16 cellular contexts compared by ENCODE assay signal in genomic region chr10:22854935-22855421, GRCh38.
DNase-seq lines count a peak whose midpoint lies in the region; ATAC-seq, FAIRE-seq and TF ChIP-seq lines count a peak whose summit lies in the region.
"Had no signal": no experiment of that assay in that cellular context is flagged by ENCODE, and none has a peak within 500 bp of the region (broad histone marks: within the 10 kb centered on the region; RNA-seq: fewer than 3 reads in every experiment).

No MANE protein-coding gene starts in this region.

- no peak for TF ChIP-seq POLR2A in GM12878 (IDR thresholded peaks at IDR 0.05; ENCODE audit: low read depth, low read length)

- H3K4me3 ChIP-seq in Loucy (ENCODE audit: low read length, poor library complexity, severe bottlenecking): no peak overlapping the region
- no peak overlapping the region for H3K4me3 ChIP-seq in GM12878
- H3K4me3 ChIP-seq in right cardiac atrium (ENCODE audit: low read length): no peak overlapping the region
- H3K4me3 ChIP-seq in MM.1S (ENCODE audit: low read length): no peak overlapping the region

- peak; percentile 41; the same call in 1 of the 2 replicates for TF ChIP-seq CTCF in Loucy (conservative IDR thresholded peaks at IDR 0.05; ENCODE audit: low read length)
- no peak; a peak in 1 of 6 replicates for TF ChIP-seq CTCF in GM12878 (IDR thresholded peaks at IDR 0.05 in 2 of 3, conservative IDR thresholded peaks at IDR 0.05 in 1 of 3; ENCODE audit: control insufficient read depth in 2 of 3, extremely low read depth in 1 of 3, insufficient read depth in 1 of 3, low read depth in 3 of 3, low read length in 3 of 3)
- no peak for TF ChIP-seq CTCF in MM.1S (IDR thresholded peaks at IDR 0.05; ENCODE audit: low read length)

- H3K9ac ChIP-seq in Loucy (ENCODE audit: low read depth, low read length, poor library complexity, severe bottlenecking): no peak overlapping the region
- no peak overlapping the region for H3K9ac ChIP-seq in GM12878 (ENCODE audit: control insufficient read depth, insufficient read depth, low read length)
- no peak overlapping the region for H3K9ac ChIP-seq in MM.1S (ENCODE audit: low read length)
- H3K9ac ChIP-seq: KMS-11 had no signal

- POLR2A ChIA-PET in GM12878 (lab: Charles Lee): no interaction called here

- H3F3A ChIP-seq in Loucy (ENCODE audit: low read depth): no peaks in the 10 kb centered on the region
- no peaks in the 10 kb centered on the region for H3F3A ChIP-seq in MM.1S (ENCODE audit: insufficient read depth, low read length)

- H3K4me2 ChIP-seq in Loucy (ENCODE audit: low read depth, low read length, poor library complexity, severe bottlenecking): peak overlapping the region; percentile 48
- H3K4me2 ChIP-seq in GM12878 (ENCODE audit: control insufficient read depth, insufficient read depth): no peak overlapping the region
- no peak overlapping the region for H3K4me2 ChIP-seq in MM.1S (ENCODE audit: low read depth, low read length)
- H3K4me2 ChIP-seq: KMS-11 had no signal

- H3K4me1 ChIP-seq in Loucy (ENCODE audit: insufficient read depth, low read length, poor library complexity, severe bottlenecking): peaks cover 37% of the 10 kb centered on the region
- no peaks in the 10 kb centered on the region for H3K4me1 ChIP-seq in GM12878 (ENCODE audit: control insufficient read depth, insufficient read depth, low read length)
- peaks cover 6% of the 10 kb centered on the region for H3K4me1 ChIP-seq in right cardiac atrium (ENCODE audit: control insufficient read depth, insufficient read depth, low read length)
- no peaks in the 10 kb centered on the region for H3K4me1 ChIP-seq in MM.1S (ENCODE audit: low read length)

- SMC1A ChIA-PET in GM12878 (lab: Charles Lee; ENCODE audit: uncharacterized antibody, unreplicated experiment): interaction anchor here (1.0 kb wide), 1 partner anchor 304 kb away, joined by 3 read pairs; no protein-coding TSS in a partner anchor

- RAD21 ChIA-PET in GM12878 (lab: Charles Lee; ENCODE audit: unreplicated experiment): interaction anchor here (0.9 kb wide), 1 partner anchor 254 kb away, joined by 3 read pairs; no protein-coding TSS in a partner anchor

- no peaks in the 10 kb centered on the region for H3K9me2 ChIP-seq in Loucy (replicated peaks; ENCODE audit: low read depth, low read length)
- H3K9me2 ChIP-seq in MM.1S (replicated peaks; ENCODE audit: insufficient read depth, low read length): no peaks in the 10 kb centered on the region

- H4K20me1 ChIP-seq in Loucy (ENCODE audit: insufficient read depth, low read length, poor library complexity, severe bottlenecking): no peaks in the 10 kb centered on the region
- H4K20me1 ChIP-seq in GM12878 (ENCODE audit: control insufficient read depth, insufficient read depth): no peaks in the 10 kb centered on the region
- H4K20me1 ChIP-seq in MM.1S (ENCODE audit: insufficient read depth, low read length): no peaks in the 10 kb centered on the region

- H3K79me2 ChIP-seq in Loucy (ENCODE audit: insufficient read depth, low read length) (no peaks in the 10 kb centered on the region), GM12878 (ENCODE audit: control insufficient read depth, insufficient read depth, low read length) (no peaks in the 10 kb centered on the region), MM.1S (ENCODE audit: low read length) (no peaks in the 10 kb centered on the region)

- TF ChIP-seq EP300 in GM12878 (IDR thresholded peaks at IDR 0.05; ENCODE audit: borderline replicate concordance in 1 of 2, control insufficient read depth in 1 of 2, low read depth in 2 of 2, low read length in 2 of 2): no peak

- intact Hi-C loops in GM12878 (cut with micrococcal nuclease; ENCODE audit: unreplicated experiment) (no loop called here), right cardiac atrium (cut with DNase I) (no loop called here)

- no peak for FAIRE-seq in GM12878 (lab: Jason Lieb, UNC)
- FAIRE-seq: H54 had no signal

- CTCF ChIA-PET in GM12878 (lab: Yijun Ruan, JAX): no interaction called here

- peak overlapping the region; percentile 24; the same call in 1 of the 2 replicates for H2AFZ ChIP-seq in Loucy (ENCODE audit: low read length)
- H2AFZ ChIP-seq in GM12878 (ENCODE audit: control insufficient read depth, low read depth, low read length): no peak overlapping the region
- no peak overlapping the region for H2AFZ ChIP-seq in MM.1S (ENCODE audit: low read length)

- peak; percentile 30; the same call in 1 of the 2 replicates for TF ChIP-seq RAD21 in GM12878 (IDR thresholded peaks at IDR 0.05; ENCODE audit: insufficient read depth, low read depth, low read length)

- in situ Hi-C loops in GM12878 (cut with MboI): no loop called here

- 37% methylated on average over 4 of the region's 4 CpGs for WGBS in GM12878 (ENCODE audit: insufficient coverage, insufficient replicate concordance, low lambda C conversion rate, missing lambda C conversion rate)
- 24% methylated on average over 4 of the region's 4 CpGs for WGBS in right cardiac atrium

- BruUV-seq in GM12878 (replicated peaks; lab: Mats Ljungman, UMichigan): no TSS peak

- H3K9me3 ChIP-seq in Loucy (ENCODE audit: insufficient read depth, low read depth, low read length): no peaks in the 10 kb centered on the region
- H3K9me3 ChIP-seq in GM12878 (replicated peaks; ENCODE audit: control insufficient read depth, insufficient read depth, low read length): no peaks in the 10 kb centered on the region
- H3K9me3 ChIP-seq in right cardiac atrium (ENCODE audit: control insufficient read depth, low read length): no peaks in the 10 kb centered on the region
- H3K9me3 ChIP-seq in MM.1S (replicated peaks; ENCODE audit: insufficient read depth, low read length): no peaks in the 10 kb centered on the region

- no peak overlapping the region for H3K27ac ChIP-seq in GM12878 (ENCODE audit: control insufficient read depth, insufficient read depth)
- peak overlapping the region; percentile 95 for H3K27ac ChIP-seq in right cardiac atrium (ENCODE audit: low read length)
- no peak overlapping the region for H3K27ac ChIP-seq in MM.1S (ENCODE audit: low read length)
- H3K27ac ChIP-seq: KMS-11 had no signal

- H3K36me3 ChIP-seq in Loucy (ENCODE audit: insufficient read depth, low read length): no peaks in the 10 kb centered on the region
- H3K36me3 ChIP-seq in GM12878 (ENCODE audit: control insufficient read depth in 2 of 2, insufficient read depth in 2 of 2, low read length in 1 of 2): no peaks in the 10 kb centered on the region
- no peaks in the 10 kb centered on the region for H3K36me3 ChIP-seq in MM.1S (replicated peaks; ENCODE audit: insufficient read depth, low read length)

- H3K27me3 ChIP-seq in Loucy (ENCODE audit: insufficient read depth, low read length, poor library complexity, severe bottlenecking) (no peaks in the 10 kb centered on the region), GM12878 (replicated peaks in 1 of 2; ENCODE audit: control insufficient read depth in 2 of 2, insufficient read depth in 2 of 2, low read length in 1 of 2) (no peaks in the 10 kb centered on the region), right cardiac atrium (ENCODE audit: control insufficient read depth, insufficient read depth) (no peaks in the 10 kb centered on the region), MM.1S (replicated peaks; ENCODE audit: insufficient read depth, low read length) (no peaks in the 10 kb centered on the region)

- DNase-seq in A172 (ENCODE audit: low spot score): peak; percentile 54
- no peak for DNase-seq in GM12878 (ENCODE audit: low read depth, low spot score)
- DNase-seq in right cardiac atrium: no peak
- DNase-seq in stimulated activated CD4-positive, alpha-beta T cell treated with anti-CD3 and anti-CD28 coated beads, Interleukin-15, amount 100 ng/mL, for 24 hours: no peak
- no peak for DNase-seq in HK-2 (ENCODE audit: unreplicated experiment)
- no peak for DNase-seq in MM.1S
- no peak for DNase-seq in RKO (ENCODE audit: low spot score)
- DNase-seq: activated naive CD8-positive, alpha-beta T cell treated with anti-CD3 and anti-CD28 coated beads for 36 hours; mesendoderm; NK-92 treated with Interleukin-12 subunit alpha and Interleukin-12 subunit beta, amount 100 ng/mL, for 24 hours; stimulated activated CD4-positive, alpha-beta T cell treated with anti-CD3 and anti-CD28 coated beads, Interleukin-12 subunit alpha, Interleukin-12 subunit beta, amount 100 ng/mL, for 4 hours had no signal

- ATAC-seq in GM12878: peak; percentile 35
- peak; percentile 90 to 95 for ATAC-seq in right cardiac atrium
- ATAC-seq: activated CD4-positive, CD25-positive, alpha-beta regulatory T cell treated with anti-CD3 and anti-CD28 coated beads, Interleukin-2, amount 50 U/mL, for 24 hours; SK-N-SH treated with all-trans-retinoic acid at 6 μM for 48 hours had no signal

TF ChIP-seq in GM12878, 131 proteins besides CTCF, POLR2A, EP300 and RAD21 (continues in another document):
- TF ChIP-seq SMAD5 (IDR thresholded peaks at IDR 0.05; ENCODE audit: low read depth): no peak
- TF ChIP-seq EZH2 (IDR thresholded peaks at IDR 0.05; ENCODE audit: borderline replicate concordance, control insufficient read depth, low read depth, low read length): no peak
- TF ChIP-seq RELA (IDR thresholded peaks at IDR 0.05; ENCODE audit: borderline replicate concordance, partially characterized antibody): no peak
- TF ChIP-seq NFYA (IDR thresholded peaks at IDR 0.05; ENCODE audit: borderline replicate concordance, low read depth, low read length): no peak
- TF ChIP-seq EGR1 (IDR thresholded peaks at IDR 0.05; ENCODE audit: borderline replicate concordance in 1 of 2, low read depth in 2 of 2, low read length in 2 of 2): no peak
- no peak for TF ChIP-seq BCLAF1 (IDR thresholded peaks at IDR 0.05)
- no peak for TF ChIP-seq ZSCAN29 (IDR thresholded peaks at IDR 0.05)
